In genomic region chr11:62839050-62840015, GRCh38 we compare ENCODE assay signal across 8 cellular contexts. TPM values are rescaled to one million over a fixed set of nuclear protein-coding genes. Genes with fewer than 3 reads are reported as not detected.
DNase-seq lines count a peak whose midpoint lies in the region; TF ChIP-seq lines count a peak whose summit lies in the region.

WDR74 (minus strand) TSS chr11:62839590; CDS start chr11:62839570, 20 bp downstream.

- WGBS in suprapubic skin: 1% methylated on average over 23 of the region's 66 CpGs

- POLR2A ChIA-PET in HEK293T (lab: Yijun Ruan, JAX): interaction anchor here (0.6 to 3.4 kb wide), 14 partner anchors 7 to 112 kb away, joined by 3 to 331 read pairs (median 32); partner anchors contain the start of genes HNRNPUL2, NXF1, SLC3A2 and STX5

- peaks cover 21% of the 10 kb centered on the region for H3K36me3 ChIP-seq in suprapubic skin

- peak; percentile 98 for TF ChIP-seq POLR2A in NB4 (IDR thresholded peaks at IDR 0.05; ENCODE audit: extremely low read depth, insufficient read length)
- peak; percentile 55 to 87 for TF ChIP-seq POLR2A in suprapubic skin (IDR thresholded peaks at IDR 0.05)

- CTCF ChIA-PET in HEK293T (lab: Yijun Ruan, JAX): interaction anchor here (1.2 kb wide), 1 partner anchor 162 kb away, joined by 3 read pairs; no protein-coding TSS in a partner anchor

- no peaks in the 10 kb centered on the region for H3K27me3 ChIP-seq in suprapubic skin

- H3K27ac ChIP-seq in suprapubic skin: peak within 1 kb of the TSS; percentile 97

- no peak for TF ChIP-seq EP300 in suprapubic skin (IDR thresholded peaks at IDR 0.05)

- no peaks in the 10 kb centered on the region for H3K9me3 ChIP-seq in suprapubic skin

- in situ Hi-C loops in SK-MEL-5 (cut with HindIII; ENCODE audit: low pct_unique_long_range_greater_than_20kb, low sequenced_read_pairs): no loop called here

- H3K4me3 ChIP-seq in NB4 (ENCODE audit: low read depth, low read length): peak within 1 kb of the TSS; percentile 83
- H3K4me3 ChIP-seq in suprapubic skin: peak within 1 kb of the TSS; percentile 92

- no peak for TF ChIP-seq CTCF in NB4 (IDR thresholded peaks at IDR 0.05; ENCODE audit: low read depth, low read length)
- no peak for TF ChIP-seq CTCF in suprapubic skin (IDR thresholded peaks at IDR 0.05)

- DNase-seq in GM03348 (ENCODE audit: low spot score): peak; percentile 85
- DNase-seq in HEK293T (ENCODE audit: extremely low spot score): peak; percentile 69
- DNase-seq in NB4 (ENCODE audit: low read depth): peak; percentile 97
- peak; percentile 92 for DNase-seq in SK-MEL-5 (ENCODE audit: low read depth, low spot score)
- peak; percentile 93 for DNase-seq in activated naive CD4-positive, alpha-beta T cell treated with Interleukin-2 at 50 U/mL for 16 hours
- peak; percentile 89 for DNase-seq in germinal center (ENCODE audit: low spot score)
- peak; percentile 91 for DNase-seq in occipital lobe (lab: John Stamatoyannopoulos, UW)
- DNase-seq in suprapubic skin (ENCODE audit: low spot score in 2 of 2): peak; percentile 94 to 95

- peaks cover 44% of the 10 kb centered on the region for H3K4me1 ChIP-seq in suprapubic skin

TF ChIP-seq in HEK293T, 16 proteins besides CTCF, POLR2A, EP300 and RAD21:
- TF ChIP-seq SUZ12 (IDR thresholded peaks at IDR 0.05) (no peak), NFRKB (IDR thresholded peaks at IDR 0.05) (peak; percentile 70), TARDBP (IDR thresholded peaks at IDR 0.05) (no peak), LEF1 (IDR thresholded peaks at IDR 0.05; ENCODE audit: borderline replicate concordance) (no peak), ARNT (IDR thresholded peaks at IDR 0.05) (no peak), L3MBTL2 (conservative IDR thresholded peaks at IDR 0.05) (peak; percentile 52; the same call in 1 of the 2 replicates), ELF4 (IDR thresholded peaks at IDR 0.05) (peak; percentile 84), FOXK2 (IDR thresholded peaks at IDR 0.05) (peak; percentile 78; the same call in 1 of the 2 replicates)

RNA-seq across cellular contexts. Expression of gene WDR74, which starts in this region (rescaled TPM):
- 61.2 and 61.4 TPM in 2 replicates for total RNA-seq in SK-MEL-5 (2014; rRNA removed; shearing (Covaris generic))
- polyA plus RNA-seq in SK-MEL-5 (2015; cell fraction: cytosol; rRNA removed): 49.7 and 62.2 TPM in 2 replicates
- 134 and 151 TPM in 2 replicates for polyA plus RNA-seq in SK-MEL-5 (2015; cell fraction: nucleus; rRNA removed)
- total RNA-seq in occipital lobe (47.9 TPM), suprapubic skin (10 to 100 TPM; 63.3 to 79.8 (median 70.3) TPM)

Comparison
In these comparisons a context has a peak if more than half of its experiments do, and no peak if none do; other contexts are left out.
1. Peak in every context shown above with its lines: DNase-seq, H3K4me3 ChIP-seq and H3K27ac ChIP-seq.